ENCODE assay signal across 9 cellular contexts in the genomic region with DNA sequence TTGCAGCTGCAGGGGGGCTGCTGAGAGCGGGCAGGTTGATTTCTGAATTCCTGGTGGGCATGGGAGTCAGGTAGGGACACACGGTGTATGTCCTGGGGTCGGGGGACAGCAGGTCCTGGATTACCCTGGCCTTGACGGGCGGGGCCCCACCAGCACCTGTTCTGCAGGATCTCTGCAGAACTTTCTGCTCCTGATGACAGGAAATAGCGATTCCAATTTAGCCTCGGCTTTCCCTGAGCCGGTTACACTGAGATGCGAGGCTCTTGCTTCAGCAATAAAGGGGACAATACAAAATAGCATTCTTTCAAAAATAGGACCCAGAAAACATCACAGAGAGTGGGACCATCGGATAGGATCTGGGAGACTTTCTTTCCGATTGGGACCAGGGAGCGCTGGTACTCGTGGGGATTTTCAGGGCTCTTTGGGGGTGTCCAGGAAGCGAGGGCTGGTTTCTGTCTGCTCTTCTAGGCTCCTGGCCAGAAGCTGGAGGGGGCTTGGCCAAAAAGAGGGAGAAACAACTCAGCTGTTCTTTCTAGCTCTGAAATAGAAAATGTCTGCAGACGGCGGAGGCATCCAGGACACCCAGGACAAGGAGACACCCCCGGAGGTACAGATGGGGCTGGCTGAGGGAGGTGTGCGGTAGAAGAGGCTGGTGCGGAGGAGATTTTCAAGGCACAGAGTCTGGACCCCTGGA. TPM values are rescaled to one million over a fixed set of nuclear protein-coding genes. Genes with fewer than 3 reads are reported as not detected.
DNase-seq lines count a peak whose midpoint lies in the region; ATAC-seq and TF ChIP-seq lines count a peak whose summit lies in the region.
"Had no signal": no experiment of that assay in that cellular context is flagged by ENCODE, and none has a peak within 500 bp of the region (broad histone marks: within the 10 kb centered on the region; RNA-seq: fewer than 3 reads in every experiment).

No MANE protein-coding gene starts in this region.

- ATAC-seq in T-helper 17 cell (no peak), gastroesophageal sphincter (peak; percentile 7)
- ATAC-seq: activated T-cell treated with anti-CD3 and anti-CD28 coated beads, Interleukin-2, amount 50 U/mL, for 72 hours had no signal

- intact Hi-C loops in ovary (cut with DNase I), result no loop called here
- intact Hi-C loops in activated CD4-positive, alpha-beta T cell treated with anti-CD3 and anti-CD28 coated beads, Interleukin-2, amount 10 ng/mL, durations not matched to agents 24 days and 14 days (cut with micrococcal nuclease), result no loop called here

- H3K27ac ChIP-seq in gastroesophageal sphincter (peak overlapping the region in 3 of 4 donors; percentile 73 to 84 (median 75)), ovary (peak overlapping the region in 1 of 2 donors; percentile 43)

- POLR2A ChIA-PET in BJ (lab: Charles Lee), result no interaction called here

- no peak overlapping the region for H3K4me3 Mint-ChIP-seq in T-helper 17 cell
- H3K4me3 Mint-ChIP-seq in activated CD4-positive, alpha-beta T cell treated with anti-CD3 and anti-CD28 coated beads, Interleukin-2, amount 10 ng/mL, durations not matched to agents 24 days and 14 days, result no peak overlapping the region
- H3K4me3 Mint-ChIP-seq: activated T-cell treated with anti-CD3 and anti-CD28 coated beads, Interleukin-2, amount 50 U/mL, for 72 hours had no signal

- TF ChIP-seq EP300 in gastroesophageal sphincter (IDR thresholded peaks at IDR 0.05) (no peak), ovary (IDR thresholded peaks at IDR 0.05) (no peak)

- H3K9me3 ChIP-seq in T-helper 17 cell (ENCODE audit: control insufficient read depth, low read length, poor library complexity, severe bottlenecking) (no peaks in the 10 kb centered on the region), gastroesophageal sphincter (no peaks in the 10 kb centered on the region), ovary (no peaks in the 10 kb centered on the region)

- H3K4me3 ChIP-seq in BJ (ENCODE audit: low read depth, low read length) (peak overlapping the region; percentile 73), gastroesophageal sphincter (peak overlapping the region; percentile 45 to 82), ovary (peak overlapping the region; percentile 66)

- CTCF ChIA-PET in BJ (lab: Yijun Ruan, JAX), result interaction anchor here (0.8 to 1.8 kb wide), 3 partner anchors 17 to 22 kb away, joined by 3 to 10 read pairs (median 4); a partner anchor contains a TSS

- DNase-seq in BJ (ENCODE audit: low read depth), result no peak
- DNase-seq in T-helper 17 cell, result no peak
- DNase-seq in ovary, result peak; percentile 58 to 78 (median 66)
- DNase-seq in HPDE6-E6E7 (ENCODE audit: extremely low spot score), result no peak
- DNase-seq in DMS114 treated with DMSO at 0.1 percent for 48 hours (lab: John Stamatoyannopoulos, UW; ENCODE audit: unreplicated experiment), result no peak
- DNase-seq in activated CD4-positive, alpha-beta T cell treated with anti-CD3 and anti-CD28 coated beads, Interleukin-2, amount 10 ng/mL, durations not matched to agents 24 days and 14 days, result no peak
- no peak for DNase-seq in HK-2 (ENCODE audit: unreplicated experiment)
- DNase-seq: activated T-cell treated with anti-CD3 and anti-CD28 coated beads, Interleukin-2, amount 50 U/mL, for 72 hours had no signal

- H3K4me1 ChIP-seq in gastroesophageal sphincter (peaks cover 0 to 41% (median 16%) of the 10 kb centered on the region in 3 donors), ovary (ENCODE audit: insufficient read depth) (peaks cover 10% of the 10 kb centered on the region)

- no peaks in the 10 kb centered on the region for H3K9me3 Mint-ChIP-seq in activated CD4-positive, alpha-beta T cell treated with anti-CD3 and anti-CD28 coated beads, Interleukin-2, amount 10 ng/mL, durations not matched to agents 24 days and 14 days
- H3K9me3 Mint-ChIP-seq: activated T-cell treated with anti-CD3 and anti-CD28 coated beads, Interleukin-2, amount 50 U/mL, for 72 hours had no signal

- H3K27me3 Mint-ChIP-seq in T-helper 17 cell, result peaks cover 20% of the 10 kb centered on the region
- peaks cover 14% of the 10 kb centered on the region for H3K27me3 Mint-ChIP-seq in activated CD4-positive, alpha-beta T cell treated with anti-CD3 and anti-CD28 coated beads, Interleukin-2, amount 10 ng/mL, durations not matched to agents 24 days and 14 days

- TF ChIP-seq POLR2A in gastroesophageal sphincter (IDR thresholded peaks at IDR 0.05) (no peak), ovary (IDR thresholded peaks at IDR 0.05) (no peak)

- H3K27ac Mint-ChIP-seq in T-helper 17 cell, result peak overlapping the region; percentile 24
- no peak overlapping the region for H3K27ac Mint-ChIP-seq in activated CD4-positive, alpha-beta T cell treated with anti-CD3 and anti-CD28 coated beads, Interleukin-2, amount 10 ng/mL, durations not matched to agents 24 days and 14 days
- H3K27ac Mint-ChIP-seq: activated T-cell treated with anti-CD3 and anti-CD28 coated beads, Interleukin-2, amount 50 U/mL, for 72 hours had no signal

- whole genome bisulfite sequencing in gastroesophageal sphincter (ENCODE audit: low coverage in 1 of 2), 2 donors, result 2 to 12% methylated on average over 6 to 12 of the region's 19 CpGs
- 1 to 4% (median 3%) methylated on average over 19 of the region's 19 CpGs for WGBS in ovary, 3 donors

- no peaks in the 10 kb centered on the region for H3K4me1 Mint-ChIP-seq in T-helper 17 cell
- peaks cover 2% of the 10 kb centered on the region for H3K4me1 Mint-ChIP-seq in activated CD4-positive, alpha-beta T cell treated with anti-CD3 and anti-CD28 coated beads, Interleukin-2, amount 10 ng/mL, durations not matched to agents 24 days and 14 days

- no peaks in the 10 kb centered on the region for H3K27me3 ChIP-seq in BJ (ENCODE audit: control insufficient read depth, insufficient read depth, low read length)
- no peaks in the 10 kb centered on the region for H3K27me3 ChIP-seq in gastroesophageal sphincter
- no peaks in the 10 kb centered on the region for H3K27me3 ChIP-seq in ovary

- peaks cover 13% of the 10 kb centered on the region for H3K36me3 ChIP-seq in BJ (ENCODE audit: control insufficient read depth, insufficient read depth, low read length)
- peaks cover 0 to 40% of the 10 kb centered on the region in 2 donors for H3K36me3 ChIP-seq in gastroesophageal sphincter
- H3K36me3 ChIP-seq in ovary, result no peaks in the 10 kb centered on the region

- no peaks in the 10 kb centered on the region for H3K36me3 Mint-ChIP-seq in T-helper 17 cell (ENCODE audit: low read depth)
- H3K36me3 Mint-ChIP-seq in activated CD4-positive, alpha-beta T cell treated with anti-CD3 and anti-CD28 coated beads, Interleukin-2, amount 10 ng/mL, durations not matched to agents 24 days and 14 days (ENCODE audit: low read depth), result no peaks in the 10 kb centered on the region

- TF ChIP-seq CTCF in BJ (IDR thresholded peaks at IDR 0.05; ENCODE audit: insufficient read depth, low read depth, low read length), result no peak
- TF ChIP-seq CTCF in gastroesophageal sphincter (IDR thresholded peaks at IDR 0.05), result no peak
- TF ChIP-seq CTCF in ovary (IDR thresholded peaks at IDR 0.05), result no peak

RNA-seq across cellular contexts. Expression of a gene that starts 0.6 kb away (rescaled TPM):
- 4.2 and 9.0 TPM in 2 replicates for polyA plus RNA-seq in BJ (2011; rRNA removed)
- polyA minus RNA-seq in BJ (2011; rRNA and poly(A)+ RNA removed), result 3.0 and 5.6 TPM in 2 replicates
- not detected for total RNA-seq in T-helper 17 cell
- total RNA-seq in gastroesophageal sphincter, result 10 to 100 TPM; 11.6 to 25.8 (median 20.4) TPM
- 10 to 100 TPM; 10.7 to 16.3 (median 15.6) TPM for total RNA-seq in ovary
- 10 to 100 TPM in 1 of 2 donors, 1 to 10 TPM in 1; 3.0 to 22.1 TPM for polyA plus RNA-seq in ovary
- 0.21 and 0.47 TPM in 2 replicates for total RNA-seq in activated CD4-positive, alpha-beta T cell treated with anti-CD3 and anti-CD28 coated beads, Interleukin-2, amount 10 ng/mL, durations not matched to agents 24 days and 14 days

RNA-seq across cellular contexts. Expression of a gene that starts 13.9 kb away (rescaled TPM):
- not detected in 2 replicates for polyA plus RNA-seq in BJ (2011; rRNA removed)
- polyA minus RNA-seq in BJ (2011; rRNA and poly(A)+ RNA removed), result not detected in 2 replicates
- total RNA-seq in T-helper 17 cell, result under 1 TPM; 0.12 to 0.26 TPM
- total RNA-seq in gastroesophageal sphincter, result 1 to 10 TPM in 1 of 4 donors, not detected in 3; 1.7 TPM
- total RNA-seq in ovary, result under 1 TPM in 2 of 7 donors, not detected in 5; 0.47 to 0.69 TPM
- under 1 TPM in 1 of 2 donors, not detected in 1; 0.06 TPM for polyA plus RNA-seq in ovary
- not detected in 2 replicates for total RNA-seq in activated CD4-positive, alpha-beta T cell treated with anti-CD3 and anti-CD28 coated beads, Interleukin-2, amount 10 ng/mL, durations not matched to agents 24 days and 14 days

RNA-seq across cellular contexts. Expression of a gene that starts 21.8 kb away (rescaled TPM):
- 0.63 and 0.77 TPM in 2 replicates for polyA plus RNA-seq in BJ (2011; rRNA removed)
- 1.2 and 2.0 TPM in 2 replicates for polyA minus RNA-seq in BJ (2011; rRNA and poly(A)+ RNA removed)
- total RNA-seq in T-helper 17 cell, result 1 to 10 TPM; 3.1 to 3.4 TPM
- total RNA-seq in gastroesophageal sphincter, result 10 to 100 TPM in 2 of 4 donors, 1 to 10 TPM in 2; 3.6 to 22.3 (median 12.2) TPM
- total RNA-seq in ovary, result 10 to 100 TPM in 5 of 7 donors, 1 to 10 TPM in 2; 4.7 to 18.9 (median 12.2) TPM
- polyA plus RNA-seq in ovary, result 10 to 100 TPM in 1 of 2 donors, under 1 TPM in 1; 0.95 to 10.7 TPM
- total RNA-seq in activated CD4-positive, alpha-beta T cell treated with anti-CD3 and anti-CD28 coated beads, Interleukin-2, amount 10 ng/mL, durations not matched to agents 24 days and 14 days, result 9.5 and 10.6 TPM in 2 replicates

RNA-seq across cellular contexts. Expression of a gene that starts 47.6 kb away (rescaled TPM):
- 11.3 and 18.1 TPM in 2 replicates for polyA plus RNA-seq in BJ (2011; rRNA removed)
- polyA minus RNA-seq in BJ (2011; rRNA and poly(A)+ RNA removed), result 6.4 and 10.9 TPM in 2 replicates
- total RNA-seq in T-helper 17 cell, result 1,000 to 10,000 TPM; 1,099 to 1,147 TPM
- 10 to 100 TPM in 3 of 4 donors, 1 to 10 TPM in 1; 2.6 to 39.0 (median 21.6) TPM for total RNA-seq in gastroesophageal sphincter
- total RNA-seq in ovary, result 10 to 100 TPM in 4 of 7 donors, 1 to 10 TPM in 3; 3.8 to 24.7 (median 10.6) TPM
- 10 to 100 TPM; 23.9 to 54.9 TPM for polyA plus RNA-seq in ovary
- 918 and 934 TPM in 2 replicates for total RNA-seq in activated CD4-positive, alpha-beta T cell treated with anti-CD3 and anti-CD28 coated beads, Interleukin-2, amount 10 ng/mL, durations not matched to agents 24 days and 14 days

Comparison
In these comparisons a context has a peak if more than half of its experiments do, and no peak if none do; other contexts are left out.
1. DNase-seq: peak in ovary (5 of 5); none in BJ (single experiment), T-helper 17 cell (0 of 3), HPDE6-E6E7 (single experiment), DMS114 treated with DMSO at 0.1 percent for 48 hours (single experiment), activated CD4-positive, alpha-beta T cell treated with anti-CD3 and anti-CD28 coated beads, Interleukin-2, amount 10 ng/mL, durations not matched to agents 24 days and 14 days (single experiment) and HK-2 (single experiment).
2. Peak in every context shown above with its lines, with median percentiles within 50 percentile points of each other: H3K4me3 ChIP-seq.